Comparison of ENCODE assay signal across 8 cellular contexts in genomic region chr14:105491366-105492006, GRCh38. TPM values are rescaled to one million over a fixed set of nuclear protein-coding genes. Genes with fewer than 3 reads are reported as not detected.
DNase-seq lines count a peak whose midpoint lies in the region; ATAC-seq and TF ChIP-seq lines count a peak whose summit lies in the region.

No MANE protein-coding gene starts in this region.

- no peaks in the 10 kb centered on the region for H3K27me3 Mint-ChIP-seq in activated naive CD8-positive, alpha-beta T cell treated with anti-CD3 and anti-CD28 coated beads, Interleukin-2, amount 10 ng/mL, durations not matched to agents 7 days and 5 days

- DNase-seq in GM13977 (ENCODE audit: low spot score) (peak; percentile 96), SKM-1 treated with dmso at 0.1 percent for 144 hours (lab: John Stamatoyannopoulos, UW; ENCODE audit: unreplicated experiment) (peak; percentile 36), left ventricle myocardium inferior (peak; percentile 67), sigmoid colon (peak; percentile 83), hippocampal formation (lab: John Stamatoyannopoulos, UW) (no peak), amniotic stem cell (lab: John Stamatoyannopoulos, UW) (no peak)
- DNase-seq in activated naive CD8-positive, alpha-beta T cell treated with anti-CD3 and anti-CD28 coated beads, Interleukin-2, amount 10 ng/mL, durations not matched to agents 7 days and 5 days: peak; percentile 92

- TF ChIP-seq EP300 in Ishikawa (IDR thresholded peaks at IDR 0.05; ENCODE audit: borderline replicate concordance): no peak
- no peak for TF ChIP-seq EP300 in sigmoid colon (IDR thresholded peaks at IDR 0.05)

- peaks cover 15% of the 10 kb centered on the region for H3K4me1 Mint-ChIP-seq in activated naive CD8-positive, alpha-beta T cell treated with anti-CD3 and anti-CD28 coated beads, Interleukin-2, amount 10 ng/mL, durations not matched to agents 7 days and 5 days

- in situ Hi-C loops in GM13977 (cut with MboI; ENCODE audit: low pct_unique_long_range_greater_than_20kb, low sequenced_read_pairs, unreplicated experiment): loop anchor here (10.0 kb wide), 1 partner anchor 117 kb away; no protein-coding TSS in a partner anchor

- H3K27ac Mint-ChIP-seq in activated naive CD8-positive, alpha-beta T cell treated with anti-CD3 and anti-CD28 coated beads, Interleukin-2, amount 10 ng/mL, durations not matched to agents 7 days and 5 days: peak overlapping the region; percentile 93

- POLR2A ChIA-PET in activated naive CD8-positive, alpha-beta T cell treated with anti-CD3 and anti-CD28 coated beads, Interleukin-2, amount 10 ng/mL, durations not matched to agents 7 days and 5 days (lab: Charles Lee): interaction anchor here (0.7 to 5.7 kb wide), 6 partner anchors 10 to 243 kb away, joined by 3 to 118 read pairs (median 4); partner anchors contain the start of genes BRF1 and BTBD6

- no peaks in the 10 kb centered on the region for H3K9me3 Mint-ChIP-seq in activated naive CD8-positive, alpha-beta T cell treated with anti-CD3 and anti-CD28 coated beads, Interleukin-2, amount 10 ng/mL, durations not matched to agents 7 days and 5 days

- ATAC-seq in activated naive CD8-positive, alpha-beta T cell treated with anti-CD3 and anti-CD28 coated beads, Interleukin-2, amount 10 ng/mL, durations not matched to agents 7 days and 5 days (ENCODE audit: low read depth): peak; percentile 3

- peak overlapping the region; percentile 87 for H3K4me3 Mint-ChIP-seq in activated naive CD8-positive, alpha-beta T cell treated with anti-CD3 and anti-CD28 coated beads, Interleukin-2, amount 10 ng/mL, durations not matched to agents 7 days and 5 days

- H3K27ac ChIP-seq in left ventricle myocardium inferior (replicated peaks) (peak overlapping the region; percentile 100), sigmoid colon (peak overlapping the region; percentile 78 to 97 (median 87))

- TF ChIP-seq CTCF in GM13977 (IDR thresholded peaks at IDR 0.05; ENCODE audit: extremely low read depth, insufficient read depth, missing control alignments): no peak
- TF ChIP-seq CTCF in left ventricle myocardium inferior (IDR thresholded peaks at IDR 0.05; ENCODE audit: borderline replicate concordance): no peak
- TF ChIP-seq CTCF in sigmoid colon (IDR thresholded peaks at IDR 0.05): no peak

- H3K36me3 Mint-ChIP-seq in activated naive CD8-positive, alpha-beta T cell treated with anti-CD3 and anti-CD28 coated beads, Interleukin-2, amount 10 ng/mL, durations not matched to agents 7 days and 5 days: no peaks in the 10 kb centered on the region

- peak overlapping the region; percentile 87 for H3K4me3 ChIP-seq in left ventricle myocardium inferior
- H3K4me3 ChIP-seq in sigmoid colon: peak overlapping the region; percentile 29 to 85 (median 58)

- H3K27me3 ChIP-seq in left ventricle myocardium inferior (ENCODE audit: low read depth) (no peaks in the 10 kb centered on the region), sigmoid colon (peaks cover 3 to 20% (median 17%) of the 10 kb centered on the region in 3 donors)

- TF ChIP-seq POLR2A in sigmoid colon (IDR thresholded peaks at IDR 0.05): no peak

- 1 to 2% methylated on average over 53 of the region's 53 CpGs for WGBS in sigmoid colon, 2 donors

- TF ChIP-seq RAD21 in Ishikawa (IDR thresholded peaks at IDR 0.05; ENCODE audit: low read depth): no peak

- H3K4me1 ChIP-seq in left ventricle myocardium inferior: peaks cover 71% of the 10 kb centered on the region
- H3K4me1 ChIP-seq in sigmoid colon: peaks cover 0 to 45% (median 42%) of the 10 kb centered on the region in 4 donors

- H3K36me3 ChIP-seq in left ventricle myocardium inferior (no peaks in the 10 kb centered on the region), sigmoid colon (no peaks in the 10 kb centered on the region)

- H3K9me3 ChIP-seq in left ventricle myocardium inferior (replicated peaks) (no peaks in the 10 kb centered on the region), sigmoid colon (no peaks in the 10 kb centered on the region)

- intact Hi-C loops in left ventricle myocardium inferior (cut with micrococcal nuclease) (no loop called here), sigmoid colon (cut with DNase I) (loop anchor here (1.0 to 2.0 kb wide), 3 partner anchors 37 to 73 kb away; partner anchors contain the start of gene MTA1)

TF ChIP-seq in Ishikawa, 13 proteins besides CTCF, POLR2A, EP300 and RAD21:
- TF ChIP-seq TEAD4 (IDR thresholded peaks at IDR 0.05) (no peak), FOXM1 (IDR thresholded peaks at IDR 0.05; ENCODE audit: borderline replicate concordance, low read depth) (no peak), TAF1 (IDR thresholded peaks at IDR 0.05; ENCODE audit: low read depth) (peak; percentile 60), REST (IDR thresholded peaks at IDR 0.05; ENCODE audit: low read depth) (no peak), YY1 (IDR thresholded peaks at IDR 0.05; ENCODE audit: low read depth) (0 out of 2 replicates have a peak, but pooled peaks have one; percentile 7), NFIC (IDR thresholded peaks at IDR 0.05) (no peak)

RNA-seq across cellular contexts. Expression of gene TEDC1, which starts 0.4 kb away (rescaled TPM):
- 10 to 100 TPM; 43.3 to 47.6 TPM for total RNA-seq in activated naive CD8-positive, alpha-beta T cell treated with anti-CD3 and anti-CD28 coated beads, Interleukin-2, amount 10 ng/mL, durations not matched to agents 7 days and 5 days
- total RNA-seq in left ventricle myocardium inferior: 4.0 TPM
- total RNA-seq in sigmoid colon: 1 to 10 TPM in 2 of 4 donors, under 1 TPM in 2; 0.16 to 5.2 (median 1.0) TPM
- 10 to 100 TPM; 17.8 to 36.0 (median 19.2) TPM for polyA plus RNA-seq in sigmoid colon

RNA-seq across cellular contexts. Expression of gene CRIP1, which starts 4.8 kb away (rescaled TPM):
- 100 to 1,000 TPM; 445 to 453 TPM for total RNA-seq in activated naive CD8-positive, alpha-beta T cell treated with anti-CD3 and anti-CD28 coated beads, Interleukin-2, amount 10 ng/mL, durations not matched to agents 7 days and 5 days
- 65.9 TPM for total RNA-seq in left ventricle myocardium inferior
- 10 to 100 TPM in 3 of 4 donors, 1 to 10 TPM in 1; 4.9 to 24.3 (median 15.4) TPM for total RNA-seq in sigmoid colon
- polyA plus RNA-seq in sigmoid colon: 100 to 1,000 TPM; 168 to 403 (median 199) TPM

RNA-seq across cellular contexts. Expression of gene CRIP2, which starts 16.9 kb away (rescaled TPM):
- total RNA-seq in activated naive CD8-positive, alpha-beta T cell treated with anti-CD3 and anti-CD28 coated beads, Interleukin-2, amount 10 ng/mL, durations not matched to agents 7 days and 5 days: 1 to 10 TPM; 1.2 to 1.6 TPM
- total RNA-seq in left ventricle myocardium inferior (1,068 TPM), sigmoid colon (10 to 100 TPM; 49.8 to 79.5 (median 57.1) TPM)
- polyA plus RNA-seq in sigmoid colon: 10 to 100 TPM; 13.6 to 50.0 (median 34.2) TPM

RNA-seq across cellular contexts. Expression of gene TMEM121, which starts 34.9 kb away (rescaled TPM):
- total RNA-seq in activated naive CD8-positive, alpha-beta T cell treated with anti-CD3 and anti-CD28 coated beads, Interleukin-2, amount 10 ng/mL, durations not matched to agents 7 days and 5 days: 1 to 10 TPM; 8.1 to 8.8 TPM
- total RNA-seq in left ventricle myocardium inferior (2.1 TPM), sigmoid colon (1 to 10 TPM; 3.0 to 8.0 (median 6.2) TPM)
- 1 to 10 TPM in 1 of 3 donors, not detected in 2; 2.3 TPM for polyA plus RNA-seq in sigmoid colon

Comparison
In these comparisons a context has a peak if more than half of its experiments do, and no peak if none do; other contexts are left out.
1. DNase-seq: peak in GM13977 (single experiment), SKM-1 treated with dmso at 0.1 percent for 144 hours (single experiment), activated naive CD8-positive, alpha-beta T cell treated with anti-CD3 and anti-CD28 coated beads, Interleukin-2, amount 10 ng/mL, durations not matched to agents 7 days and 5 days (single experiment), left ventricle myocardium inferior (single experiment) and sigmoid colon (single experiment); none in hippocampal formation (0 of 2) and amniotic stem cell (single experiment).
2. RNA of gene CRIP2, which starts 16.9 kb away (total RNA-seq): 1,068 TPM in left ventricle myocardium inferior (single experiment) and 49.8 to 79.5 TPM in sigmoid colon; 1.2 to 1.6 TPM in activated naive CD8-positive, alpha-beta T cell treated with anti-CD3 and anti-CD28 coated beads, Interleukin-2, amount 10 ng/mL, durations not matched to agents 7 days and 5 days; every median in the first group is over 10 times any median in the second.